ENCODE assay signal across 31 cellular contexts in the genomic region with DNA sequence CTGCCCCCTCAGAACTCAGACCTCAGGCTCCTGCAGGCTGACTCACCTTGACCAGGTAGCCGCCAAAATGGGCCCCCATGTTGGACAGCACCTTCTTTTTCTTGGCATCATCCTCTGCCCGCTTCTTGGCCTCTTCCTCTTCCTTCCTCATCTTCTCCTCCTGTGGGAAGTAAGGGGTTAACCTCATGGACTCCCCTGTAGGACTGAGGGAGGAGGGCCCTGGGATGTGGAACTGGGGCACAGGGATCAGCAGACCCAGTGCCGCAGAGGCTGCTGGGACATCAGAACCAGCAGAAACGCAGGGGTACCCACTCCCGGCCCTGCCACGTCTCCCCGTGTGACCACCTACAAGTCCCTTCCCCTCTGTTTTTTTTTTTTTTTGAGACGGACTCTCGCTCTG. TPM values are rescaled to one million over a fixed set of nuclear protein-coding genes. Genes with fewer than 3 reads are reported as not detected.
"Had no signal": no experiment of that assay in that cellular context is flagged by ENCODE, and none has a peak within 500 bp of the region (broad histone marks: within the 10 kb centered on the region; RNA-seq: fewer than 3 reads in every experiment).

No MANE protein-coding gene starts in this region.

- H3K36me3 ChIP-seq: colonic mucosa, gastroesophageal sphincter, prostate gland, spleen, suprapubic skin, transverse colon, upper lobe of right lung, uterus had no signal

- H3K27ac ChIP-seq: colonic mucosa, epithelial cell of prostate, gastroesophageal sphincter, heart left ventricle, hepatocyte, prostate gland, skin epidermis, spleen, suprapubic skin, transverse colon, upper lobe of right lung, uterus had no signal

- H3K4me3 ChIP-seq: colonic mucosa, gastroesophageal sphincter, heart left ventricle, hepatocyte, lung, prostate gland, skin epidermis, spleen, suprapubic skin, transverse colon, upper lobe of right lung, uterus had no signal

- H2AFZ ChIP-seq: hepatocyte had no signal

- DNase-seq: colonic mucosa; effector CD8-positive, alpha-beta T cell; endodermal cell; foreskin fibroblast; kidney; natural killer cell; spleen; stimulated activated CD4-positive, alpha-beta T cell treated with anti-CD3 and anti-CD28 coated beads, Interleukin-15, amount 100 ng/mL, for 24 hours; stimulated activated CD4-positive, alpha-beta T cell treated with anti-CD3 and anti-CD28 coated beads, Interleukin-2, amount 100 ng/mL, for 48 hours; stimulated activated naive CD4-positive, alpha-beta T cell; stimulated activated naive CD8-positive, alpha-beta T cell treated with anti-CD3 and anti-CD28 coated beads, Interleukin-15, amount 100 ng/mL, for 72 hours; transverse colon; upper lobe of right lung; uterus had no signal

- H3K27ac Mint-ChIP-seq: dendritic cell treated with granulocyte-macrophage colony-stimulating factor and Interleukin-4, amounts not matched to agents 40 ng/mL and 50 ng/mL, for 4 days; endodermal cell; memory B cell; natural killer cell; stimulated activated naive CD8-positive, alpha-beta T cell treated with anti-CD3 and anti-CD28 coated beads, Interleukin-15, amount 100 ng/mL, for 72 hours had no signal

- H3K9me3 Mint-ChIP-seq: dendritic cell treated with granulocyte-macrophage colony-stimulating factor and Interleukin-4, amounts not matched to agents 40 ng/mL and 50 ng/mL, for 4 days; endodermal cell; memory B cell; natural killer cell; stimulated activated naive CD8-positive, alpha-beta T cell treated with anti-CD3 and anti-CD28 coated beads, Interleukin-15, amount 100 ng/mL, for 72 hours had no signal

- H3K4me1 ChIP-seq: colonic mucosa, prostate gland, suprapubic skin, transverse colon, upper lobe of right lung, uterus had no signal

- H3K4me3 Mint-ChIP-seq: dendritic cell treated with granulocyte-macrophage colony-stimulating factor and Interleukin-4, amounts not matched to agents 40 ng/mL and 50 ng/mL, for 4 days; endodermal cell; memory B cell; natural killer cell; stimulated activated naive CD8-positive, alpha-beta T cell treated with anti-CD3 and anti-CD28 coated beads, Interleukin-15, amount 100 ng/mL, for 72 hours had no signal

- H3K79me2 ChIP-seq: hepatocyte had no signal

- ATAC-seq: esophagus mucosa; gastroesophageal sphincter; heart left ventricle; left lobe of liver; natural killer cell; right cardiac atrium; stimulated activated naive CD8-positive, alpha-beta T cell treated with anti-CD3 and anti-CD28 coated beads, Interleukin-15, amount 100 ng/mL, for 72 hours; upper lobe of right lung had no signal

- H3K9me3 ChIP-seq: colonic mucosa, gastroesophageal sphincter, heart left ventricle, prostate gland, spleen, suprapubic skin, transverse colon, upper lobe of right lung, uterus had no signal

- H3K4me2 ChIP-seq: hepatocyte had no signal

- H3K36me3 Mint-ChIP-seq: memory B cell, natural killer cell had no signal

- FAIRE-seq: kidney had no signal

RNA-seq across cellular contexts. Expression of gene TNNT1, which starts 11.1 kb away (rescaled TPM):
- total RNA-seq: kidney, osteocyte had no signal

RNA-seq across cellular contexts. Expression of gene TNNI3, which starts 19.6 kb away (rescaled TPM):
- total RNA-seq: esophagus mucosa, gastroesophageal sphincter, left lobe of liver, liver, mononuclear cell, osteocyte, spleen, transverse colon, upper lobe of right lung had no signal
- polyA plus RNA-seq: liver had no signal

RNA-seq across cellular contexts. Expression of gene DNAAF3, which starts 28.5 kb away (rescaled TPM):
- total RNA-seq: natural killer cell had no signal

RNA-seq across cellular contexts. Expression of gene SYT5, which starts 42.2 kb away (rescaled TPM):
- total RNA-seq: endodermal cell, esophagus mucosa, kidney, osteocyte, renal cortical epithelial cell, upper lobe of right lung had no signal
- polyA plus RNA-seq: heart left ventricle, liver had no signal
